In genomic region chr22:46105494-46106278, GRCh38 we compare ENCODE assay signal across 8 cellular contexts. TPM values are rescaled to one million over a fixed set of nuclear protein-coding genes. Genes with fewer than 3 reads are reported as not detected.
A peak's percentile ranks its signal among the peaks of the same experiment; 100 is the strongest.
DNase-seq lines count a peak whose midpoint lies in the region; ATAC-seq and TF ChIP-seq lines count a peak whose summit lies in the region.
"Had no signal": no experiment of that assay in that cellular context is flagged by ENCODE, and none has a peak within 500 bp of the region (broad histone marks: within the 10 kb centered on the region; RNA-seq: fewer than 3 reads in every experiment).

No MANE protein-coding gene starts in this region.

- peak overlapping the region; percentile 70 for H3K27ac ChIP-seq in duodenal mucosa (ENCODE audit: low read depth, low read length)
- H3K27ac ChIP-seq in urinary bladder (ENCODE audit: low read depth), result peak overlapping the region; percentile 46
- no peak overlapping the region for H3K27ac ChIP-seq in PC-3 (ENCODE audit: low read length)

- H3K9me2 ChIP-seq in PC-3 (replicated peaks; ENCODE audit: low read length), result no peaks in the 10 kb centered on the region

- H3F3A ChIP-seq in PC-3 (ENCODE audit: low read length, unreplicated experiment), result peaks cover 10% of the 10 kb centered on the region

- 61% methylated on average over 25 of the region's 25 CpGs for WGBS in urinary bladder

- H3K4me1 ChIP-seq in duodenal mucosa (ENCODE audit: control insufficient read depth in 1 of 2, insufficient read depth in 2 of 2, low read length in 2 of 2) (peaks cover 51 to 63% of the 10 kb centered on the region in 2 donors), mucosa of descending colon (ENCODE audit: low read depth) (peaks cover 50% of the 10 kb centered on the region), urinary bladder (ENCODE audit: insufficient read depth) (peaks cover 2% of the 10 kb centered on the region), PC-3 (ENCODE audit: insufficient read depth, low read length) (no peaks in the 10 kb centered on the region)

- peak overlapping the region in 1 of 2 donors; percentile 25 for H3K9ac ChIP-seq in duodenal mucosa (ENCODE audit: low read depth in 1 of 2, low read length in 2 of 2)
- H3K9ac ChIP-seq in PC-3 (ENCODE audit: low read length), result no peak overlapping the region

- CTCF ChIA-PET in PC-3 (lab: Charles Lee), result no interaction called here

- H2AFZ ChIP-seq in PC-3 (ENCODE audit: low read length), result no peak overlapping the region

- peaks cover 29 to 60% of the 10 kb centered on the region in 2 donors for H3K36me3 ChIP-seq in duodenal mucosa (ENCODE audit: control insufficient read depth in 1 of 2, insufficient read depth in 2 of 2, low read length in 2 of 2)
- no peaks in the 10 kb centered on the region for H3K36me3 ChIP-seq in mucosa of descending colon (ENCODE audit: low read depth)
- H3K36me3 ChIP-seq in urinary bladder (ENCODE audit: insufficient read depth), result no peaks in the 10 kb centered on the region
- peaks cover 38% of the 10 kb centered on the region for H3K36me3 ChIP-seq in PC-3 (ENCODE audit: low read depth, low read length)

- TF ChIP-seq CTCF in mucosa of descending colon (IDR thresholded peaks at IDR 0.05), result no peak
- no peak for TF ChIP-seq CTCF in PC-3 (conservative IDR thresholded peaks at IDR 0.05; ENCODE audit: low read depth, low read length)

- no peak overlapping the region for H3K4me2 ChIP-seq in PC-3 (ENCODE audit: low read length)

- 0 out of 2 replicates have a peak, but pooled peaks cover 6% of the 10 kb centered on the region for H3K79me2 ChIP-seq in PC-3 (ENCODE audit: low read length)

- peaks cover 4% of the 10 kb centered on the region; the same call in 1 of the 2 replicates for H4K20me1 ChIP-seq in PC-3 (ENCODE audit: low read length)

- BruUV-seq in PC-3 (replicated peaks; lab: Mats Ljungman, UMichigan), result no TSS peak

- H3K9me3 ChIP-seq in duodenal mucosa (ENCODE audit: control insufficient read depth in 1 of 2, low read length in 2 of 2) (no peaks in the 10 kb centered on the region), mucosa of descending colon (no peaks in the 10 kb centered on the region), PC-3 (ENCODE audit: low read length) (no peaks in the 10 kb centered on the region)

- H3K27me3 ChIP-seq in duodenal mucosa (ENCODE audit: control insufficient read depth in 1 of 2, insufficient read depth in 2 of 2, low read length in 2 of 2), result no peaks in the 10 kb centered on the region
- H3K27me3 ChIP-seq in PC-3 (ENCODE audit: low read length), result no peaks in the 10 kb centered on the region

- intact Hi-C loops in mucosa of descending colon (cut with DNase I, micrococcal nuclease), result no loop called here
- intact Hi-C loops in PC-3 (cut with micrococcal nuclease), result no loop called here

- H3K4me3 ChIP-seq in duodenal mucosa (ENCODE audit: low read depth in 1 of 2, low read length in 2 of 2) (peak overlapping the region in 1 of 2 donors; percentile 30), mucosa of descending colon (no peak overlapping the region), urinary bladder (ENCODE audit: low read depth, low read length) (no peak overlapping the region), PC-3 (ENCODE audit: low read length) (no peak overlapping the region)

- POLR2A ChIA-PET in PC-3 (lab: Charles Lee; ENCODE audit: unreplicated experiment), result no interaction called here

- ATAC-seq in mucosa of descending colon, result peak; percentile 62
- ATAC-seq in HG02642 (IDR thresholded peaks at IDR 0.05; ENCODE audit: poor library complexity, unreplicated experiment), result no peak
- ATAC-seq in GM19035 (IDR thresholded peaks at IDR 0.05; ENCODE audit: unreplicated experiment), result no peak
- no peak for ATAC-seq in PC-3

- peak; percentile 86 for DNase-seq in NCI-H226
- DNase-seq in mucosa of descending colon, result peak in 1 of 3 donors; percentile 66
- no peak for DNase-seq in PC-3
- DNase-seq: activated T-cell treated with anti-CD3 and anti-CD28 coated beads, Interleukin-2, amount 50 U/mL, for 1 hour had no signal

RNA-seq across cellular contexts. Expression of gene PPARA, which starts 44.6 kb away (rescaled TPM):
- 10 to 100 TPM; 57.9 to 81.4 (median 58.5) TPM for total RNA-seq in mucosa of descending colon
- 22.8 TPM for total RNA-seq in urinary bladder
- 12.5 TPM for polyA plus RNA-seq in urinary bladder
- total RNA-seq in PC-3 (2014; rRNA removed), result 6.0 and 7.7 TPM in 2 replicates
